Comparison of ENCODE assay signal across 21 cellular contexts in the genomic region with DNA sequence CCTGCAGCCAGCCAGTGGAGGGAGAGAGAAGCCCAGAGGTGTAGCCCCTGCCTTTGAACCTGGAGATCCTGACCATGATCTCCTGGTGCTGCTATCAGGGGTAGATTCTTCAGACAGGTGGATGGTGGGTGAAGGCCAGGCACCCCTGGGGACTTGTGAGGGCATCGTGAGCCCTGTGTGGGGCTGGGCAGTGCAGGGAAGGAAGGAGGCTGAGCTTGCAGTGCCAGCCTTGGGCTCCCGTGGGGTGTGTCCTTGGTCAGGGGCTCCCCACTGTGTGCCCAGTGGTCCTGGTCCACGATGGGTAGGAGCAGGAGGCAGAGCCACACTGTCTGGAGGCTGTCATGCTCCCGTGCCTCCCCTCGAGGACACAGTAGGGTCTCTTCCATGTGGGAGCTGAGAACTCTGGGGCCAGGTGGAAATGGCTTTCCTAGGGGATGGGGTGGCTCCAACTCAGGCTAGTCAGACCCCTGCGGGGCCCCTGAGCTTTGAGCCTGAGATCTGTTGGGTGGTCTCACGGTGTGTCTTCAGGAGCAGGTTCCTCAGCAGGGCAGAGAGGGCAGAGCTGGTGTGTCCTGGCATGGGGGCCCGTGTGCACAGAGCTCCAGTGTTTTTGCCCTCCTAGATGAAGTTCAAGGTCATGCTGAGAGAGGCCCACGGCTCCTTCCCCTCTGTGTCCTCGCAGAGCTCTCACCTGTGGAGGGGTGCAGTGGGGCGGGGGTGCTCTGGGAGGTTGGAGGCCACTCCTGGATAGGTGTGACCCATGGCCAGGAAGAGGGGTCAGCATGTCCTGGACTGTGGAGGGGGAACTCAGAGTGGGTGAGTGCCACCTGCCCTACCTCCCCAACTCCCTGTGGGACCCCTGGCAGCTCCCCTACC. TPM values are rescaled to one million over a fixed set of nuclear protein-coding genes. Genes with fewer than 3 reads are reported as not detected.
A peak's percentile ranks its signal among the peaks of the same experiment; 100 is the strongest.
DNase-seq lines count a peak whose midpoint lies in the region; ATAC-seq, FAIRE-seq and TF ChIP-seq lines count a peak whose summit lies in the region.
"Had no signal": no experiment of that assay in that cellular context is flagged by ENCODE, and none has a peak within 500 bp of the region (broad histone marks: within the 10 kb centered on the region; RNA-seq: fewer than 3 reads in every experiment).

No MANE protein-coding gene starts in this region.

- TF ChIP-seq CTCF in RWPE2 (IDR thresholded peaks at IDR 0.05; ENCODE audit: poor library complexity, severe bottlenecking) = no peak
- no peak for TF ChIP-seq CTCF in kidney (IDR thresholded peaks at IDR 0.05; ENCODE audit: borderline replicate concordance, extremely low read depth, insufficient read depth)
- TF ChIP-seq CTCF in spleen (IDR thresholded peaks at IDR 0.05 in 8 of 11, conservative IDR thresholded peaks at IDR 0.05 in 3 of 11) = no peak

- ATAC-seq in RWPE2 (ENCODE audit: low read depth) (no peak), GM21390 (IDR thresholded peaks at IDR 0.05; ENCODE audit: unreplicated experiment) (no peak), GM21717 (IDR thresholded peaks at IDR 0.05; ENCODE audit: unreplicated experiment) (no peak)

- no peak for FAIRE-seq in kidney (lab: Jason Lieb, UNC)
- FAIRE-seq: A204.1 had no signal

- intact Hi-C loops in kidney (cut with DNase I) (no loop called here), spleen (cut with DNase I; ENCODE audit: low total_unique reads) (no loop called here)

- H3K9ac ChIP-seq in BLaER1 treated with 17β-estradiol and CSF1 and Interleukin-3, amounts not matched to agents 10 nM and 100 nM = no peak overlapping the region
- H3K9ac ChIP-seq in kidney (ENCODE audit: low read length in 2 of 2) = no peak overlapping the region

- H3K4me3 ChIP-seq in BLaER1 treated with 17β-estradiol and CSF1 and Interleukin-3, amounts not matched to agents 10 nM and 100 nM = no peak overlapping the region
- H3K4me3 ChIP-seq in RWPE2 (ENCODE audit: severe bottlenecking) = no peak overlapping the region
- H3K4me3 ChIP-seq in kidney (ENCODE audit: low read length in 2 of 2) = no peak overlapping the region
- no peak overlapping the region for H3K4me3 ChIP-seq in spleen
- H3K4me3 ChIP-seq: PC-9, SJSA1 had no signal

- H3K4me2 ChIP-seq in BLaER1 treated with 17β-estradiol and CSF1 and Interleukin-3, amounts not matched to agents 10 nM and 100 nM = peak overlapping the region in 9 of 11 experiments; percentile 36 to 73 (median 65); a peak in 19 of 22 replicates
- H3K4me2 ChIP-seq: PC-9 had no signal

- DNase-seq in RWPE2 (ENCODE audit: low spot score) (peak; percentile 56), kidney (peak; percentile 45), spleen (peak; percentile 50), NCI-H2107 (lab: John Stamatoyannopoulos, UW) (no peak)
- DNase-seq: CD4-positive, CD25-positive, alpha-beta regulatory T cell; EL; GF-D8; Kasumi-1; NCI-H1048; NCI-H1417 treated with DMSO at 0.1 percent for 48 hours; NCI-H187; NCI-H510A; PC-9 had no signal

- H3K9me3 ChIP-seq in BLaER1 treated with 17β-estradiol and CSF1 and Interleukin-3, amounts not matched to agents 10 nM and 100 nM (replicated peaks in 1 of 11) = peaks cover 25 to 32% (median 27%) of the 10 kb centered on the region in 11 experiments
- H3K9me3 ChIP-seq in RWPE2 (ENCODE audit: severe bottlenecking) (no peaks in the 10 kb centered on the region), kidney (ENCODE audit: control insufficient read depth in 1 of 2, low read length in 2 of 2) (peaks cover 0 to 3% of the 10 kb centered on the region in 2 donors), spleen (peaks cover 0 to 20% (median 0%) of the 10 kb centered on the region in 8 donors)
- H3K9me3 ChIP-seq: SJSA1 had no signal

- no peaks in the 10 kb centered on the region for H3K27me3 ChIP-seq in BLaER1 treated with 17β-estradiol and CSF1 and Interleukin-3, amounts not matched to agents 10 nM and 100 nM
- H3K27me3 ChIP-seq in RWPE2 (ENCODE audit: insufficient read depth, poor library complexity, severe bottlenecking) = no peaks in the 10 kb centered on the region
- H3K27me3 ChIP-seq in spleen (replicated peaks in 1 of 7) = peaks cover 0 to 30% (median 0%) of the 10 kb centered on the region in 7 donors
- H3K27me3 ChIP-seq: SJSA1 had no signal

- 69 to 86% (median 82%) methylated on average over 3 to 11 of the region's 11 CpGs for WGBS in spleen, 5 donors

- peaks cover 0 to 17% (median 13%) of the 10 kb centered on the region in 10 experiments; a peak in 16 of 20 replicates for H3K4me1 ChIP-seq in BLaER1 treated with 17β-estradiol and CSF1 and Interleukin-3, amounts not matched to agents 10 nM and 100 nM
- H3K4me1 ChIP-seq in RWPE2 (ENCODE audit: insufficient read depth, poor library complexity, severe bottlenecking) (no peaks in the 10 kb centered on the region), kidney (ENCODE audit: control insufficient read depth in 1 of 2, insufficient read depth in 1 of 2, low read depth in 1 of 2, low read length in 2 of 2) (no peaks in the 10 kb centered on the region), spleen (no peaks in the 10 kb centered on the region)
- H3K4me1 ChIP-seq: SJSA1 had no signal

- no peaks in the 10 kb centered on the region for H4K20me1 ChIP-seq in BLaER1 treated with 17β-estradiol and CSF1 and Interleukin-3, amounts not matched to agents 10 nM and 100 nM

- no peak for TF ChIP-seq POLR2A in spleen (IDR thresholded peaks at IDR 0.05)

- H3K27ac ChIP-seq in BLaER1 treated with 17β-estradiol and CSF1 and Interleukin-3, amounts not matched to agents 10 nM and 100 nM = no peak overlapping the region
- H3K27ac ChIP-seq in RWPE2 (ENCODE audit: poor library complexity, severe bottlenecking) (no peak overlapping the region), kidney (ENCODE audit: low read depth in 2 of 2, low read length in 2 of 2) (no peak overlapping the region), spleen (no peak overlapping the region)
- H3K27ac ChIP-seq: PC-9, RWPE1, SJSA1 had no signal

- no peaks in the 10 kb centered on the region for H3K36me3 ChIP-seq in BLaER1 treated with 17β-estradiol and CSF1 and Interleukin-3, amounts not matched to agents 10 nM and 100 nM
- H3K36me3 ChIP-seq in RWPE2 (ENCODE audit: low read depth) (no peaks in the 10 kb centered on the region), kidney (ENCODE audit: control insufficient read depth in 1 of 2, insufficient read depth in 2 of 2, low read length in 2 of 2) (no peaks in the 10 kb centered on the region), spleen (peaks cover 0 to 7% (median 0%) of the 10 kb centered on the region in 6 donors)

RNA-seq across cellular contexts. Expression of a gene that starts 25.0 kb away (rescaled TPM):
- not detected for total RNA-seq in kidney
- not detected for polyA plus RNA-seq in kidney (ENCODE audit: insufficient read depth, low read depth, low replicate concordance)
- not detected for total RNA-seq in spleen
- polyA plus RNA-seq in spleen = under 1 TPM in 1 of 3 donors, not detected in 2; under 0.01 TPM
- total RNA-seq: CD4-positive, CD25-positive, alpha-beta regulatory T cell; H4; MCF 10A; PC-9; SJSA1 had no signal
- polyA plus RNA-seq: CD4-positive, CD25-positive, alpha-beta regulatory T cell had no signal

RNA-seq across cellular contexts. Expression of a gene that starts 52.6 kb away (rescaled TPM):
- total RNA-seq in kidney (24.0 TPM), spleen (100 to 1,000 TPM in 5 of 7 donors, 10 to 100 TPM in 2; 86.5 to 282 (median 174) TPM)
- polyA plus RNA-seq in kidney (ENCODE audit: insufficient read depth, low read depth, low replicate concordance) (29.6 TPM), spleen (100 to 1,000 TPM in 2 of 3 donors, 10 to 100 TPM in 1; 86.6 to 763 (median 435) TPM)
- total RNA-seq: H4, MCF 10A, PC-9 had no signal
- polyA plus RNA-seq: CD4-positive, CD25-positive, alpha-beta regulatory T cell had no signal
